ENCODE assay signal across 9 cellular contexts in genomic region chr7:1290262-1291039, GRCh38. TPM values are rescaled to one million over a fixed set of nuclear protein-coding genes. Genes with fewer than 3 reads are reported as not detected.
DNase-seq lines count a peak whose midpoint lies in the region; ATAC-seq and TF ChIP-seq lines count a peak whose summit lies in the region.
"Had no signal": no experiment of that assay in that cellular context is flagged by ENCODE, and none has a peak within 500 bp of the region (broad histone marks: within the 10 kb centered on the region; RNA-seq: fewer than 3 reads in every experiment).

No MANE protein-coding gene starts in this region.

- no peak overlapping the region for H2AFZ ChIP-seq in MM.1S (ENCODE audit: low read length)

- H3K4me3 ChIP-seq in SJCRH30 (peak overlapping the region; percentile 31), right lobe of liver (no peak overlapping the region), MM.1S (ENCODE audit: low read length) (no peak overlapping the region)

- TF ChIP-seq CTCF in right lobe of liver (IDR thresholded peaks at IDR 0.05) (no peak), MM.1S (IDR thresholded peaks at IDR 0.05; ENCODE audit: low read length) (no peak)

- no peaks in the 10 kb centered on the region for H3F3A ChIP-seq in MM.1S (ENCODE audit: insufficient read depth, low read length)

- no peaks in the 10 kb centered on the region for H3K9me3 ChIP-seq in SJCRH30 (replicated peaks)
- H3K9me3 ChIP-seq in right lobe of liver, result no peaks in the 10 kb centered on the region
- no peaks in the 10 kb centered on the region for H3K9me3 ChIP-seq in MM.1S (replicated peaks; ENCODE audit: insufficient read depth, low read length)

- ATAC-seq in right lobe of liver, result peak in 3 of 4 donors; percentile 43 to 53 (median 44)
- peak; percentile 59 for ATAC-seq in stimulated activated naive CD8-positive, alpha-beta T cell treated with anti-CD3 and anti-CD28 coated beads, Interleukin-15, amount 100 ng/mL, for 72 hours

- no peaks in the 10 kb centered on the region for H4K20me1 ChIP-seq in MM.1S (ENCODE audit: insufficient read depth, low read length)

- H3K4me1 Mint-ChIP-seq in dendritic cell treated with granulocyte-macrophage colony-stimulating factor and Interleukin-4, amounts not matched to agents 40 ng/mL and 50 ng/mL, for 4 days (ENCODE audit: low read depth), result peaks cover 5% of the 10 kb centered on the region
- H3K4me1 Mint-ChIP-seq in stimulated activated naive CD8-positive, alpha-beta T cell treated with anti-CD3 and anti-CD28 coated beads, Interleukin-15, amount 100 ng/mL, for 72 hours, result peaks cover 17% of the 10 kb centered on the region

- H3K36me3 Mint-ChIP-seq in dendritic cell treated with granulocyte-macrophage colony-stimulating factor and Interleukin-4, amounts not matched to agents 40 ng/mL and 50 ng/mL, for 4 days (ENCODE audit: low read depth), result no peaks in the 10 kb centered on the region

- peak overlapping the region; percentile 7; the same call in 1 of the 2 replicates for H3K27ac ChIP-seq in SJCRH30
- no peak overlapping the region for H3K27ac ChIP-seq in right lobe of liver
- H3K27ac ChIP-seq in MM.1S (ENCODE audit: low read length), result no peak overlapping the region

- H3K27me3 Mint-ChIP-seq in dendritic cell treated with granulocyte-macrophage colony-stimulating factor and Interleukin-4, amounts not matched to agents 40 ng/mL and 50 ng/mL, for 4 days, result peaks cover 48% of the 10 kb centered on the region
- peaks cover 61% of the 10 kb centered on the region for H3K27me3 Mint-ChIP-seq in stimulated activated naive CD8-positive, alpha-beta T cell treated with anti-CD3 and anti-CD28 coated beads, Interleukin-15, amount 100 ng/mL, for 72 hours

- H3K36me3 ChIP-seq in SJCRH30 (no peaks in the 10 kb centered on the region), right lobe of liver (no peaks in the 10 kb centered on the region), MM.1S (replicated peaks; ENCODE audit: insufficient read depth, low read length) (no peaks in the 10 kb centered on the region)

- H3K9me3 Mint-ChIP-seq in dendritic cell treated with granulocyte-macrophage colony-stimulating factor and Interleukin-4, amounts not matched to agents 40 ng/mL and 50 ng/mL, for 4 days, result no peaks in the 10 kb centered on the region
- H3K9me3 Mint-ChIP-seq in stimulated activated naive CD8-positive, alpha-beta T cell treated with anti-CD3 and anti-CD28 coated beads, Interleukin-15, amount 100 ng/mL, for 72 hours, result no peaks in the 10 kb centered on the region

- no peak overlapping the region for H3K9ac ChIP-seq in MM.1S (ENCODE audit: low read length)

- 0% methylated on average over 8 of the region's 50 CpGs for WGBS in right lobe of liver (ENCODE audit: insufficient coverage, low coverage, low lambda C conversion rate, missing lambda C conversion rate)

- DNase-seq in NCI-H345 (lab: John Stamatoyannopoulos, UW) (peak; percentile 46), NCI-H345 treated with DMSO at 0.1 percent for 48 hours (lab: John Stamatoyannopoulos, UW; ENCODE audit: unreplicated experiment) (no peak), SJCRH30 (peak; percentile 28), right lobe of liver (peak in 2 of 3 donors; percentile 19 to 48), MM.1S (no peak), NCI-H2029 (lab: John Stamatoyannopoulos, UW) (no peak)
- DNase-seq in stimulated activated naive CD8-positive, alpha-beta T cell treated with anti-CD3 and anti-CD28 coated beads, Interleukin-15, amount 100 ng/mL, for 72 hours, result peak in 1 of 2 donors; percentile 18

- H3K27me3 ChIP-seq in SJCRH30, result no peaks in the 10 kb centered on the region
- H3K27me3 ChIP-seq in right lobe of liver, result no peaks in the 10 kb centered on the region
- H3K27me3 ChIP-seq in MM.1S (replicated peaks; ENCODE audit: insufficient read depth, low read length), result peaks cover 89% of the 10 kb centered on the region

- intact Hi-C loops in dendritic cell treated with granulocyte-macrophage colony-stimulating factor and Interleukin-4, amounts not matched to agents 40 ng/mL and 50 ng/mL, for 4 days (cut with micrococcal nuclease), result no loop called here
- intact Hi-C loops in right lobe of liver (cut with DNase I), result no loop called here

- no peak overlapping the region for H3K27ac Mint-ChIP-seq in dendritic cell treated with granulocyte-macrophage colony-stimulating factor and Interleukin-4, amounts not matched to agents 40 ng/mL and 50 ng/mL, for 4 days
- H3K27ac Mint-ChIP-seq in stimulated activated naive CD8-positive, alpha-beta T cell treated with anti-CD3 and anti-CD28 coated beads, Interleukin-15, amount 100 ng/mL, for 72 hours, result peak overlapping the region in 1 of 2 donors; percentile 19

- no peaks in the 10 kb centered on the region for H3K9me2 ChIP-seq in MM.1S (replicated peaks; ENCODE audit: insufficient read depth, low read length)

- TF ChIP-seq POLR2A in right lobe of liver (IDR thresholded peaks at IDR 0.05), result no peak

- H3K4me1 ChIP-seq in SJCRH30 (no peaks in the 10 kb centered on the region), right lobe of liver (peaks cover 0 to 5% (median 0%) of the 10 kb centered on the region in 4 donors), MM.1S (ENCODE audit: low read length) (no peaks in the 10 kb centered on the region)

- H3K4me3 Mint-ChIP-seq in dendritic cell treated with granulocyte-macrophage colony-stimulating factor and Interleukin-4, amounts not matched to agents 40 ng/mL and 50 ng/mL, for 4 days, result peak overlapping the region; percentile 13
- peak overlapping the region; percentile 74 to 80 for H3K4me3 Mint-ChIP-seq in stimulated activated naive CD8-positive, alpha-beta T cell treated with anti-CD3 and anti-CD28 coated beads, Interleukin-15, amount 100 ng/mL, for 72 hours

- no peaks in the 10 kb centered on the region for H3K79me2 ChIP-seq in MM.1S (ENCODE audit: low read length)

- H3K4me2 ChIP-seq in MM.1S (ENCODE audit: low read depth, low read length), result no peak overlapping the region

RNA-seq across cellular contexts. Expression of gene UNCX, which starts 57.8 kb away (rescaled TPM):
- total RNA-seq in SJCRH30 (2014; rRNA removed; shearing (Covaris generic)), result 0.08 and 0.30 TPM in 2 replicates
- total RNA-seq in right lobe of liver, result not detected
- total RNA-seq: subcutaneous adipose tissue had no signal

Comparison
In these comparisons a context has a peak if more than half of its experiments do, and no peak if none do; other contexts are left out.
1. DNase-seq: peak in NCI-H345 (single experiment), SJCRH30 (2 of 2) and right lobe of liver (2 of 3); none in NCI-H345 treated with DMSO at 0.1 percent for 48 hours (single experiment), MM.1S (single experiment) and NCI-H2029 (single experiment).